Comparison of ENCODE assay signal across 8 cellular contexts in the genomic region with DNA sequence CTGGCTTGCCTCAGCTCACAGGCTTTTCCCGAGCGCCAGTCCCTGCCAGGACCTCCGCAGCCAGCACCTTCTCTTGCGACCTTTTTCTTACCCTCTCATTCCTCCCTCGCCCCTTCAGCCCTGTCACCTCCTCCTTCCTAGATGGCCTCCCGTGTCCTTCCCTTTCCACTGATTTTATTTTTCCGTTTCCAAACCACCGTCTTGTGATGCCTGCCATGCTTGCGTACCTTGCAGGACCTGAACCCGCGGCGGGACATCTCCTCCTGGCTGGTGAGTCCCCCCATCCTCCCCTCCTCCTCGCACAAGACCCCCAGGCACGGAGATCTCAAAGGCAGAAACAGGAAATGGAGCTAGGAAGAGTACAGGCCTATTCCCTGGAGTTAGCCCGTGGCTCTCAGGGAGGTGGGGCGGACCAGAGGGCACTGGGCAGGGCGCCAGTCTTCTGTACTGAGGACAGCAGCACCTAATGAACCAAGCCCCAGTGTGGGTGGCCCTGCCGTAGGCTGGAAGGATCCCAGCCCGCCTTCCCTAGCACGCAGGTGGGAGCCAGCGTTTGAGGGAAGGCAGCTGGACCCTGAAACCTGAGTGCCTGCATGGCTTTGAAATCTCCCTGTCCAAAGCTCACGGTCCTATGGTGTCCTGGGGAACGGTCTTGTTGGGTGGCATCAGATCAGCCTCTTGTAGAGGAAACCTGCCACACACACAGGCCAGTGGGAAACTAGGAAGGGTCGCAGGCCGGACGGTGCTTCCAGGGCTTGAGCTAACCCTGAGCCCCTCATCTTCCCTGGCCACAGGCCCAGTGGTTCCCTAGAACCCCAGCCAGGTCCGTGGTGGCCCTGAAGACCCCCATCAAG. TPM values are rescaled to one million over a fixed set of nuclear protein-coding genes. Genes with fewer than 3 reads are reported as not detected.
A peak's percentile ranks its signal among the peaks of the same experiment; 100 is the strongest.
DNase-seq lines count a peak whose midpoint lies in the region; ATAC-seq and TF ChIP-seq lines count a peak whose summit lies in the region.

No MANE protein-coding gene starts in this region.

- H3K27me3 Mint-ChIP-seq in T-helper 17 cell: no peaks in the 10 kb centered on the region

- H3K9me3 ChIP-seq in T-helper 17 cell (ENCODE audit: control insufficient read depth, low read length, poor library complexity, severe bottlenecking): no peaks in the 10 kb centered on the region
- H3K9me3 ChIP-seq in muscle layer of duodenum (ENCODE audit: control insufficient read depth in 1 of 2, low read length in 2 of 2): no peaks in the 10 kb centered on the region

- peak overlapping the region; percentile 83 for H3K27ac ChIP-seq in muscle layer of duodenum (ENCODE audit: low read length)

- peak overlapping the region; percentile 73 to 93 for H3K4me3 ChIP-seq in muscle layer of duodenum (ENCODE audit: low read depth in 1 of 2, low read length in 2 of 2)

- TF ChIP-seq EP300 in Ishikawa (IDR thresholded peaks at IDR 0.05; ENCODE audit: borderline replicate concordance): no peak

- H3K4me1 ChIP-seq in muscle layer of duodenum (ENCODE audit: control insufficient read depth in 1 of 2, insufficient read depth in 2 of 2, low read length in 2 of 2): peaks cover 15 to 45% of the 10 kb centered on the region in 2 donors

- peaks cover 10 to 12% of the 10 kb centered on the region in 2 donors for H3K36me3 ChIP-seq in muscle layer of duodenum (ENCODE audit: control insufficient read depth in 1 of 2, insufficient read depth in 2 of 2, low read length in 2 of 2)

- ATAC-seq in T-helper 17 cell (no peak), HG02588 (IDR thresholded peaks at IDR 0.05; ENCODE audit: unreplicated experiment) (no peak), GM21717 (IDR thresholded peaks at IDR 0.05; ENCODE audit: unreplicated experiment) (no peak)

- peak overlapping the region; percentile 98 for H3K27ac Mint-ChIP-seq in T-helper 17 cell

- H3K4me3 Mint-ChIP-seq in T-helper 17 cell: peak overlapping the region; percentile 99

- DNase-seq in D341Med (ENCODE audit: low spot score): peak; percentile 70
- DNase-seq in T-helper 17 cell: no peak
- DNase-seq in erythroblast (lab: John Stamatoyannopoulos, UW): peak; percentile 41 to 54
- DNase-seq in NCI-H1048 (lab: John Stamatoyannopoulos, UW): no peak

- H3K36me3 Mint-ChIP-seq in T-helper 17 cell (ENCODE audit: low read depth): peaks cover 3% of the 10 kb centered on the region

- TF ChIP-seq RAD21 in Ishikawa (IDR thresholded peaks at IDR 0.05; ENCODE audit: low read depth): no peak

- TF ChIP-seq POLR2A in erythroblast (IDR thresholded peaks at IDR 0.05; ENCODE audit: low read length): no peak

- H3K4me1 Mint-ChIP-seq in T-helper 17 cell: peaks cover 56% of the 10 kb centered on the region

- no peaks in the 10 kb centered on the region for H3K27me3 ChIP-seq in muscle layer of duodenum (ENCODE audit: low read depth, low read length)

TF ChIP-seq in Ishikawa, 13 proteins besides CTCF, POLR2A, EP300 and RAD21:
- TF ChIP-seq, protein P1, sequence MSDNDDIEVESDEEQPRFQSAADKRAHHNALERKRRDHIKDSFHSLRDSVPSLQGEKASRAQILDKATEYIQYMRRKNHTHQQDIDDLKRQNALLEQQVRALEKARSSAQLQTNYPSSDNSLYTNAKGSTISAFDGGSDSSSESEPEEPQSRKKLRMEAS (IDR thresholded peaks at IDR 0.05): 0 out of 2 replicates have a peak, but pooled peaks have one; percentile 16
- TF ChIP-seq YY1 (IDR thresholded peaks at IDR 0.05; ENCODE audit: low read depth) (no peak), NFIC (IDR thresholded peaks at IDR 0.05) (peak; percentile 52; the same call in 1 of the 2 replicates)

RNA-seq across cellular contexts. Expression of gene CISD3, which starts 0.6 kb away (rescaled TPM):
- total RNA-seq in T-helper 17 cell: 10 to 100 TPM; 12.0 to 12.8 TPM

RNA-seq across cellular contexts. Expression of gene PCGF2, which starts 17.4 kb away (rescaled TPM):
- not detected for total RNA-seq in T-helper 17 cell

RNA-seq across cellular contexts. Expression of gene PSMB3, which starts 21.8 kb away (rescaled TPM):
- total RNA-seq in T-helper 17 cell: 10 to 100 TPM; 78.5 to 85.5 TPM

RNA-seq across cellular contexts. Expression of gene MLLT6, which starts 25.7 kb away (rescaled TPM):
- total RNA-seq in T-helper 17 cell: 100 to 1,000 TPM; 304 to 334 TPM

RNA-seq across cellular contexts. Expression of gene EPOP, which starts 56.0 kb away (rescaled TPM):
- total RNA-seq in T-helper 17 cell: 1 to 10 TPM in 1 of 2 donors, under 1 TPM in 1; 0.60 to 1.1 TPM

Comparison
In these comparisons a context has a peak if more than half of its experiments do, and no peak if none do; other contexts are left out.
1. DNase-seq: peak in D341Med (single experiment) and erythroblast (2 of 2); none in T-helper 17 cell (0 of 3) and NCI-H1048 (single experiment).